ENCODE assay signal across 23 cellular contexts in the genomic region with DNA sequence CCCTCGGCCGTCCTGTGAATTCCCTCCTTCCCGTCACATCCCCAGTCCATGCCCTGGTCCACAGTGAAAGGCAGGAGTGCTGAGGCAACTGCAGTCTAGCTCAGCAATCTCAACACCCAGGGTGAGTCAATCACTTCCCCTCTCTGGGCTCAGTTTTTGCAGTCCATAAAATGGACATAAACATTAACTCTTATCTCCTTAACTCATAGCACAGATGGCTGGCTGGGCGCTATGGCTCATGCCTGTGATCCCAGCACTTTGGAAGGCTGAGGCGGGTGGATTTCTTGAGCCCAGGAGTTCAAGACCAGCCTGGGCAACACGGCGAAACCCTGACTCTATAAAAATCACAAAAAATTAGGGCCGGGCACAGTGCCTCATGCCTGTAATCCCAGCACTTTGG. TPM values are rescaled to one million over a fixed set of nuclear protein-coding genes. Genes with fewer than 3 reads are reported as not detected.
DNase-seq lines count a peak whose midpoint lies in the region; ATAC-seq, FAIRE-seq and TF ChIP-seq lines count a peak whose summit lies in the region.
"Had no signal": no experiment of that assay in that cellular context is flagged by ENCODE, and none has a peak within 500 bp of the region (broad histone marks: within the 10 kb centered on the region; RNA-seq: fewer than 3 reads in every experiment).

No MANE protein-coding gene starts in this region.

- TF ChIP-seq EP300 in K562 (IDR thresholded peaks at IDR 0.05; ENCODE audit: low read length): no peak

- ATAC-seq in Right ventricle myocardium inferior (no peak), left ventricle myocardium superior (no peak), K562 (no peak)
- ATAC-seq: A549; CD8-positive, alpha-beta T cell; GM12878 had no signal

- no peak overlapping the region for H3K9ac ChIP-seq in K562 (ENCODE audit: insufficient read depth in 1 of 2, low read depth in 2 of 2, low read length in 2 of 2)
- H3K9ac ChIP-seq: BLaER1 treated with 17β-estradiol and CSF1 and Interleukin-3, amounts not matched to agents 10 nM and 100 nM had no signal

- H2AFZ ChIP-seq in K562 (ENCODE audit: low read depth, low read length): no peak overlapping the region

- H4K20me1 ChIP-seq in K562 (replicated peaks; ENCODE audit: control insufficient read depth, insufficient read depth, low read length): no peaks in the 10 kb centered on the region

- TF ChIP-seq POLR2A in K562 (conservative IDR thresholded peaks at IDR 0.05) (no peak), GM12891 (IDR thresholded peaks at IDR 0.05; ENCODE audit: low read depth, low read length) (no peak)

- H3K4me1 ChIP-seq in K562 (replicated peaks in 1 of 2; ENCODE audit: control insufficient read depth in 2 of 2, insufficient read depth in 2 of 2, low read length in 2 of 2) (peaks cover 7 to 18% of the 10 kb centered on the region in 2 experiments; a peak in 4 of 5 replicates), neutrophil (ENCODE audit: control insufficient read depth in 1 of 2, insufficient read depth in 1 of 2, low read depth in 1 of 2, low read length in 1 of 2) (no peaks in the 10 kb centered on the region)
- H3K4me1 ChIP-seq: A549; BLaER1 treated with 17β-estradiol and CSF1 and Interleukin-3, amounts not matched to agents 10 nM and 100 nM; Caco-2 had no signal

- H3K27ac ChIP-seq in K562 (ENCODE audit: extremely low read depth, low read depth, low read length) (no peak overlapping the region), neutrophil (peak overlapping the region; percentile 4)
- H3K27ac ChIP-seq: 22Rv1; A549; BLaER1 treated with 17β-estradiol and CSF1 and Interleukin-3, amounts not matched to agents 10 nM and 100 nM; C4-2B had no signal

- H3K4me3 ChIP-seq in K562: no peak overlapping the region
- H3K4me3 ChIP-seq in neutrophil (ENCODE audit: low read depth in 1 of 2, low read length in 1 of 2): no peak overlapping the region
- H3K4me3 ChIP-seq: A549; BLaER1 treated with 17β-estradiol and CSF1 and Interleukin-3, amounts not matched to agents 10 nM and 100 nM; GM12878 had no signal

- H3K4me1 Mint-ChIP-seq in glutamatergic neuron (ENCODE audit: low read depth, unreplicated experiment): no peaks in the 10 kb centered on the region

- no TSS peak for BruUV-seq in K562 (replicated peaks; lab: Mats Ljungman, UMichigan)

- in situ Hi-C loops in K562 (cut with MboI): no loop called here

- H3K9me3 ChIP-seq in K562 (replicated peaks; ENCODE audit: control insufficient read depth, insufficient read depth, low read depth, low read length): no peaks in the 10 kb centered on the region
- H3K9me3 ChIP-seq in neutrophil: no peaks in the 10 kb centered on the region
- H3K9me3 ChIP-seq: A549; BLaER1 treated with 17β-estradiol and CSF1 and Interleukin-3, amounts not matched to agents 10 nM and 100 nM; Caco-2 had no signal

- no peak overlapping the region for H3K4me3 Mint-ChIP-seq in glutamatergic neuron (ENCODE audit: unreplicated experiment)
- H3K4me3 Mint-ChIP-seq: B cell; CD4-positive, alpha-beta T cell; CD8-positive, alpha-beta T cell had no signal

- FAIRE-seq in K562 (lab: Jason Lieb, UNC): no peak
- no peak for FAIRE-seq in GM12891 (lab: Jason Lieb, UNC)
- FAIRE-seq: A549, D721Med, G401.6, GM12878, GM19239 had no signal

- TF ChIP-seq CTCF in K562 (IDR thresholded peaks at IDR 0.05 in 2 of 3, conservative IDR thresholded peaks at IDR 0.05 in 1 of 3; ENCODE audit: insufficient read depth in 2 of 3, low read depth in 1 of 3, low read length in 3 of 3) (no peak), glutamatergic neuron (IDR thresholded peaks at IDR 0.05; ENCODE audit: partially characterized antibody, unreplicated experiment) (no peak), neutrophil (IDR thresholded peaks at IDR 0.05) (no peak)

- POLR2A ChIA-PET in K562 (lab: Yijun Ruan, JAX): no interaction called here

- WGBS in K562 (ENCODE audit: insufficient coverage, low coverage, missing lambda C conversion rate): 88% methylated on average over 8 of the region's 8 CpGs

- H3K36me3 Mint-ChIP-seq in glutamatergic neuron (ENCODE audit: unreplicated experiment): no peaks in the 10 kb centered on the region

- peaks cover 5% of the 10 kb centered on the region for H3K27me3 Mint-ChIP-seq in glutamatergic neuron (ENCODE audit: unreplicated experiment)
- H3K27me3 Mint-ChIP-seq: B cell; CD4-positive, alpha-beta T cell had no signal

- H3K79me2 ChIP-seq in K562 (ENCODE audit: control insufficient read depth, insufficient read depth, low read length): no peaks in the 10 kb centered on the region

- no peaks in the 10 kb centered on the region for H3K9me3 Mint-ChIP-seq in glutamatergic neuron (ENCODE audit: unreplicated experiment)
- H3K9me3 Mint-ChIP-seq: CD4-positive, alpha-beta T cell; CD8-positive, alpha-beta T cell had no signal

- H3K27ac Mint-ChIP-seq in glutamatergic neuron (ENCODE audit: unreplicated experiment): peak overlapping the region; percentile 33
- H3K27ac Mint-ChIP-seq: B cell; CD4-positive, alpha-beta T cell; CD8-positive, alpha-beta T cell had no signal

- no peak for TF ChIP-seq RAD21 in K562 (CRISPR knock-in tag; conservative IDR thresholded peaks at IDR 0.05 in 1 of 2, IDR thresholded peaks at IDR 0.05 in 1 of 2)

- CTCF ChIA-PET in K562 (lab: Yijun Ruan, JAX; ENCODE audit: low intra/inter-chr PET ratio): no interaction called here

- intact Hi-C loops in Right ventricle myocardium inferior (cut with DNase I): no loop called here
- intact Hi-C loops in left ventricle myocardium superior (cut with micrococcal nuclease): no loop called here
- intact Hi-C loops in K562 (cut with micrococcal nuclease): no loop called here

- H3K9me1 ChIP-seq in K562 (ENCODE audit: control insufficient read depth, insufficient read depth, low read length): no peaks in the 10 kb centered on the region

- DNase-seq in Right ventricle myocardium inferior (ENCODE audit: missing footprints) (peak; percentile 7), left ventricle myocardium superior (no peak), K562 (ENCODE audit: extremely low read depth in 1 of 4, low spot score in 3 of 4) (no peak), glutamatergic neuron (no peak), NOMO-1 (lab: John Stamatoyannopoulos, UW; ENCODE audit: unreplicated experiment in 2 of 2) (no peak), GM12891 (ENCODE audit: insufficient read length, low spot score) (no peak), GF-D8 (lab: John Stamatoyannopoulos, UW) (no peak)
- DNase-seq: AML-193; Caco-2; Calu3; CD4-positive, alpha-beta T cell; CD8-positive, alpha-beta T cell; DMS79 treated with DMSO at 0.1 percent for 48 hours had no signal

- H3K36me3 ChIP-seq in K562 (ENCODE audit: control insufficient read depth, insufficient read depth, low read length) (peaks cover 63% of the 10 kb centered on the region), neutrophil (peaks cover 98% of the 10 kb centered on the region)

- H3K27me3 ChIP-seq in K562 (ENCODE audit: control insufficient read depth in 2 of 2, insufficient read depth in 2 of 2, low read length in 2 of 2): no peaks in the 10 kb centered on the region
- no peaks in the 10 kb centered on the region for H3K27me3 ChIP-seq in neutrophil
- H3K27me3 ChIP-seq: BLaER1 treated with 17β-estradiol and CSF1 and Interleukin-3, amounts not matched to agents 10 nM and 100 nM had no signal

- no peak overlapping the region for H3K4me2 ChIP-seq in K562 (ENCODE audit: insufficient read depth, low read length)
- H3K4me2 ChIP-seq: A549; BLaER1 treated with 17β-estradiol and CSF1 and Interleukin-3, amounts not matched to agents 10 nM and 100 nM had no signal

RNA-seq across cellular contexts. Expression of gene CAMKK2, which starts 32.4 kb away (rescaled TPM):
- total RNA-seq in Right ventricle myocardium inferior: 15.2 TPM
- 16.8 TPM for total RNA-seq in left ventricle myocardium superior
- 43.2 and 68.9 TPM in 2 replicates for total RNA-seq in K562 (2011; cell fraction: chromatin; rRNA removed; ENCODE audit: low replicate concordance)
- total RNA-seq in K562 (2011; cell fraction: nucleolus; rRNA removed): 40.5 and 41.3 TPM in 2 replicates
- total RNA-seq in K562 (2011; cell fraction: nucleoplasm; rRNA removed): 39.2 and 39.8 TPM in 2 replicates
- total RNA-seq in K562 (2014; rRNA removed): 18.8 and 21.1 TPM in 2 replicates
- total RNA-seq in K562 (2014; rRNA removed; fragmentation: Illumina TruSeq; extraction: Trizol): 12.6 and 12.7 TPM in 2 replicates
- 10.5 and 10.8 TPM in 2 replicates for total RNA-seq in K562 (2015; rRNA removed; fragmentation: Illumina TruSeq; extraction: Trizol)
- total RNA-seq in K562 (2021): 30.8 and 32.0 TPM in 2 replicates
- 18.2 and 20.5 TPM in 2 replicates for polyA plus RNA-seq in K562 (2011; rRNA removed)
- 19.2 and 26.4 TPM in 2 replicates for polyA plus RNA-seq in K562 (2011; cell fraction: cytosol; rRNA removed)
- polyA plus RNA-seq in K562 (2011; cell fraction: nucleus; rRNA removed): 40.6 and 54.1 TPM in 2 replicates
- polyA plus RNA-seq in K562 (2012): 15.5 and 22.2 TPM in 2 replicates
- polyA plus RNA-seq in K562 (2014; fragmentation: Illumina TruSeq; extraction: Trizol): 22.0 and 22.3 TPM in 2 replicates
- polyA plus RNA-seq in K562 (2014; fragmentation: Nextera tagmentation; extraction: Ambion mirVana): 1 to 10 TPM; 4.3 to 5.4 TPM
- polyA plus RNA-seq in K562 (2014; rRNA removed): 20.1 and 21.1 TPM in 2 replicates
- polyA minus RNA-seq in K562 (2011; rRNA and poly(A)+ RNA removed): 18.1 and 27.5 TPM in 2 replicates
- 18.8 and 19.5 TPM in 2 replicates for polyA minus RNA-seq in K562 (2011; cell fraction: cytosol; rRNA and poly(A)+ RNA removed)
- polyA minus RNA-seq in K562 (2011; cell fraction: nucleus; rRNA and poly(A)+ RNA removed): 25.4 and 26.8 TPM in 2 replicates
- total RNA-seq in glutamatergic neuron (ENCODE audit: unreplicated experiment): 50.2 TPM
- 14.9 TPM for polyA plus RNA-seq in GM12891 (2012; ENCODE audit: low read depth, missing spikeins)

RNA-seq across cellular contexts. Expression of gene P2RX4, which starts 54.2 kb away (rescaled TPM):
- total RNA-seq in Right ventricle myocardium inferior (4.7 TPM), left ventricle myocardium superior (4.9 TPM), K562 (2014; rRNA removed) (14.3 and 18.9 TPM in 2 replicates), K562 (2014; rRNA removed; fragmentation: Illumina TruSeq; extraction: Trizol) (7.8 and 9.6 TPM in 2 replicates), K562 (2015; rRNA removed; fragmentation: Illumina TruSeq; extraction: Trizol) (8.3 and 10.5 TPM in 2 replicates), K562 (2021) (12.8 and 14.2 TPM in 2 replicates), glutamatergic neuron (ENCODE audit: unreplicated experiment) (3.7 TPM)
- total RNA-seq in K562 (2011; cell fraction: chromatin; rRNA removed; ENCODE audit: low replicate concordance): 40.9 and 60.5 TPM in 2 replicates
- 47.8 and 47.9 TPM in 2 replicates for total RNA-seq in K562 (2011; cell fraction: nucleolus; rRNA removed)
- total RNA-seq in K562 (2011; cell fraction: nucleoplasm; rRNA removed): 55.4 and 61.5 TPM in 2 replicates
- polyA plus RNA-seq in K562 (2011; rRNA removed) (15.4 and 20.8 TPM in 2 replicates), K562 (2014; fragmentation: Illumina TruSeq; extraction: Trizol) (11.7 and 13.0 TPM in 2 replicates), K562 (2014; fragmentation: Nextera tagmentation; extraction: Ambion mirVana) (1 to 10 TPM; 6.6 to 10.0 TPM), K562 (2014; rRNA removed) (21.5 and 23.4 TPM in 2 replicates)
- polyA plus RNA-seq in K562 (2011; cell fraction: cytosol; rRNA removed): 21.4 and 26.2 TPM in 2 replicates
- 26.6 and 29.1 TPM in 2 replicates for polyA plus RNA-seq in K562 (2011; cell fraction: nucleus; rRNA removed)
- 12.8 and 57.1 TPM in 2 replicates for polyA plus RNA-seq in K562 (2012)
- polyA minus RNA-seq in K562 (2011; rRNA and poly(A)+ RNA removed): 14.9 and 19.2 TPM in 2 replicates
- polyA minus RNA-seq in K562 (2011; cell fraction: cytosol; rRNA and poly(A)+ RNA removed): 5.3 and 9.4 TPM in 2 replicates
- polyA minus RNA-seq in K562 (2011; cell fraction: nucleus; rRNA and poly(A)+ RNA removed): 10.4 and 14.0 TPM in 2 replicates
- 13.0 TPM for polyA plus RNA-seq in GM12891 (2012; ENCODE audit: low read depth, missing spikeins)
